ENCODE assay signal across 17 cellular contexts in genomic region chr7:43851796-43852195, GRCh38. TPM values are rescaled to one million over a fixed set of nuclear protein-coding genes. Genes with fewer than 3 reads are reported as not detected.
DNase-seq lines count a peak whose midpoint lies in the region; ATAC-seq, FAIRE-seq and TF ChIP-seq lines count a peak whose summit lies in the region.
"Had no signal": no experiment of that assay in that cellular context is flagged by ENCODE, and none has a peak within 500 bp of the region (broad histone marks: within the 10 kb centered on the region; RNA-seq: fewer than 3 reads in every experiment).

No MANE protein-coding gene starts in this region.

- 0% methylated on average over 2 of the region's 2 CpGs for WGBS in HepG2 (ENCODE audit: low lambda C conversion rate)
- WGBS in right lobe of liver (ENCODE audit: insufficient coverage, low coverage, low lambda C conversion rate, missing lambda C conversion rate): 79% methylated on average over 2 of the region's 2 CpGs
- 60 to 74% methylated on average over 2 of the region's 2 CpGs for WGBS in thyroid gland, 2 donors

- no peak overlapping the region for H3K9ac ChIP-seq in HepG2 (ENCODE audit: insufficient read depth, low read depth, low read length)
- H3K9ac ChIP-seq: BLaER1 treated with 17β-estradiol and CSF1 and Interleukin-3, amounts not matched to agents 10 nM and 100 nM; GM23248 had no signal

- TF ChIP-seq POLR2A in HepG2 (IDR thresholded peaks at IDR 0.05; ENCODE audit: insufficient read depth in 1 of 2, low read depth in 2 of 2, low read length in 2 of 2) (no peak), right lobe of liver (IDR thresholded peaks at IDR 0.05) (no peak), thyroid gland (IDR thresholded peaks at IDR 0.05) (no peak)

- no peaks in the 10 kb centered on the region for H3K79me2 ChIP-seq in HepG2 (ENCODE audit: insufficient read depth, low read length)

- no TSS peak for BruUV-seq in HepG2 (replicated peaks; lab: Mats Ljungman, UMichigan)

- H3K36me3 Mint-ChIP-seq in nephron progenitor cell (ENCODE audit: low read depth): no peaks in the 10 kb centered on the region

- H3K27me3 Mint-ChIP-seq in nephron progenitor cell (ENCODE audit: low read depth, poor library complexity): peaks cover 10% of the 10 kb centered on the region

- no peak overlapping the region for H3K4me3 Mint-ChIP-seq in nephron progenitor cell
- H3K4me3 Mint-ChIP-seq: B cell had no signal

- POLR2A ChIA-PET in HepG2 (lab: Yijun Ruan, JAX): no interaction called here

- no peak overlapping the region for H3K4me2 ChIP-seq in HepG2 (ENCODE audit: low read depth, low read length)
- H3K4me2 ChIP-seq: BLaER1 treated with 17β-estradiol and CSF1 and Interleukin-3, amounts not matched to agents 10 nM and 100 nM had no signal

- intact Hi-C loops in HepG2 (cut with micrococcal nuclease; ENCODE audit: unreplicated experiment) (no loop called here), right lobe of liver (cut with DNase I) (no loop called here), thyroid gland (cut with DNase I) (no loop called here)

- H3K9me3 ChIP-seq in HepG2 (ENCODE audit: low read length) (no peaks in the 10 kb centered on the region), right lobe of liver (no peaks in the 10 kb centered on the region), thyroid gland (no peaks in the 10 kb centered on the region)
- H3K9me3 ChIP-seq in effector memory CD4-positive, alpha-beta T cell (ENCODE audit: control insufficient read depth, low read length): no peaks in the 10 kb centered on the region
- H3K9me3 ChIP-seq: Caco-2 had no signal

- no peak overlapping the region for H2AFZ ChIP-seq in HepG2 (ENCODE audit: low read length)
- H2AFZ ChIP-seq: GM23248 had no signal

- H3K4me1 ChIP-seq in HepG2 (ENCODE audit: insufficient read depth, low read length): peaks cover 7% of the 10 kb centered on the region; the same call in 1 of the 2 replicates
- H3K4me1 ChIP-seq in right lobe of liver: no peaks in the 10 kb centered on the region
- H3K4me1 ChIP-seq in thyroid gland: no peaks in the 10 kb centered on the region
- no peaks in the 10 kb centered on the region for H3K4me1 ChIP-seq in effector memory CD4-positive, alpha-beta T cell (ENCODE audit: control insufficient read depth, insufficient read depth, low read length, poor library complexity, severe bottlenecking)
- H3K4me1 ChIP-seq: Caco-2, HAP-1 had no signal

- CTCF ChIA-PET in HepG2 (lab: Yijun Ruan, JAX; ENCODE audit: low intra/inter-chr PET ratio, low total read pairs): no interaction called here

- H3K27ac ChIP-seq in HepG2 (ENCODE audit: extremely low read length, insufficient read depth, low read length): no peak overlapping the region
- no peak overlapping the region for H3K27ac ChIP-seq in right lobe of liver
- no peak overlapping the region for H3K27ac ChIP-seq in thyroid gland
- H3K27ac ChIP-seq in effector memory CD4-positive, alpha-beta T cell (ENCODE audit: insufficient read depth, low read length, poor library complexity, severe bottlenecking): no peak overlapping the region
- H3K27ac ChIP-seq: BLaER1 treated with 17β-estradiol and CSF1 and Interleukin-3, amounts not matched to agents 10 nM and 100 nM; GM23248 had no signal

- in situ Hi-C loops in HepG2 (cut with HindIII; ENCODE audit: extremely low pct_ligation_motif_present, low pct_unique_long_range_greater_than_20kb): no loop called here

- no peaks in the 10 kb centered on the region; a peak in 1 of 5 replicates for H3K27me3 ChIP-seq in HepG2 (ENCODE audit: control insufficient read depth in 1 of 2, insufficient read depth in 2 of 2, low read length in 2 of 2)
- no peaks in the 10 kb centered on the region for H3K27me3 ChIP-seq in right lobe of liver
- H3K27me3 ChIP-seq in thyroid gland: no peaks in the 10 kb centered on the region
- no peaks in the 10 kb centered on the region for H3K27me3 ChIP-seq in effector memory CD4-positive, alpha-beta T cell (replicated peaks; ENCODE audit: control insufficient read depth, insufficient read depth, low read length, poor library complexity, severe bottlenecking)

- H3K36me3 ChIP-seq in HepG2 (replicated peaks in 1 of 2; ENCODE audit: control insufficient read depth in 1 of 2, insufficient read depth in 2 of 2, low read length in 2 of 2): no peaks in the 10 kb centered on the region; a peak in 1 of 5 replicates
- H3K36me3 ChIP-seq in right lobe of liver: no peaks in the 10 kb centered on the region
- no peaks in the 10 kb centered on the region for H3K36me3 ChIP-seq in thyroid gland
- no peaks in the 10 kb centered on the region for H3K36me3 ChIP-seq in effector memory CD4-positive, alpha-beta T cell (ENCODE audit: control insufficient read depth, insufficient read depth, low read length)
- H3K36me3 ChIP-seq: BLaER1 treated with 17β-estradiol and CSF1 and Interleukin-3, amounts not matched to agents 10 nM and 100 nM; HAP-1 had no signal

- H3K27ac Mint-ChIP-seq in nephron progenitor cell: no peak overlapping the region
- H3K27ac Mint-ChIP-seq: B cell had no signal

- H3K4me1 Mint-ChIP-seq in nephron progenitor cell: no peaks in the 10 kb centered on the region
- H3K4me1 Mint-ChIP-seq: B cell had no signal

- TF ChIP-seq CTCF in HepG2 (CRISPR knock-in tag; IDR thresholded peaks at IDR 0.05) (no peak), right lobe of liver (IDR thresholded peaks at IDR 0.05) (no peak), thyroid gland (IDR thresholded peaks at IDR 0.05) (no peak), nephron progenitor cell (IDR thresholded peaks at IDR 0.05) (no peak)

- no peaks in the 10 kb centered on the region for H4K20me1 ChIP-seq in HepG2 (ENCODE audit: insufficient read depth, low read length)
- H4K20me1 ChIP-seq: BLaER1 treated with 17β-estradiol and CSF1 and Interleukin-3, amounts not matched to agents 10 nM and 100 nM had no signal

- H3K4me3 ChIP-seq in HepG2 (replicated peaks in 1 of 3; ENCODE audit: insufficient read depth in 1 of 3, low read depth in 2 of 3, low read length in 3 of 3): no peak overlapping the region
- H3K4me3 ChIP-seq in right lobe of liver: no peak overlapping the region
- H3K4me3 ChIP-seq in thyroid gland (replicated peaks in 1 of 3): no peak overlapping the region
- H3K4me3 ChIP-seq in effector memory CD4-positive, alpha-beta T cell (ENCODE audit: insufficient read depth, low read depth, low read length, poor library complexity, severe bottlenecking): no peak overlapping the region
- H3K4me3 ChIP-seq: BLaER1 treated with 17β-estradiol and CSF1 and Interleukin-3, amounts not matched to agents 10 nM and 100 nM; GM23248; HAP-1 had no signal

- ATAC-seq in HepG2: peak; percentile 37; the same call in 2 of the 3 replicates
- ATAC-seq in right lobe of liver: no peak
- ATAC-seq in esophagus mucosa: peak; percentile 72
- no peak for ATAC-seq in HG03354 (IDR thresholded peaks at IDR 0.05; ENCODE audit: poor library complexity, severe bottlenecking, unreplicated experiment)

- no peak for TF ChIP-seq RAD21 in HepG2 (CRISPR knock-in tag; IDR thresholded peaks at IDR 0.05)

- no peak for DNase-seq in HepG2 (ENCODE audit: low spot score)
- no peak for DNase-seq in right lobe of liver
- peak; percentile 24 to 34 for DNase-seq in thyroid gland
- DNase-seq in nephron progenitor cell: no peak
- no peak for DNase-seq in effector memory CD4-positive, alpha-beta T cell
- DNase-seq: 8988T, Caco-2, GM23248 had no signal

- TF ChIP-seq EP300 in HepG2 (IDR thresholded peaks at IDR 0.05; ENCODE audit: low read depth in 2 of 2, low read length in 2 of 2) (no peak), HepG2 (CRISPR knock-in tag; IDR thresholded peaks at IDR 0.05; ENCODE audit: borderline replicate concordance) (no peak)

- no peak for FAIRE-seq in HepG2 (lab: Jason Lieb, UNC)
- FAIRE-seq: D721Med, G401.6, GM12891, HTR-8/SVneo had no signal

- no peaks in the 10 kb centered on the region for H3K9me3 Mint-ChIP-seq in nephron progenitor cell

RNA-seq across cellular contexts. Expression of gene MRPS24, which starts 17.5 kb away (rescaled TPM):
- 135 and 143 TPM in 2 replicates for total RNA-seq in HepG2 (2016; rRNA removed; fragmentation: Illumina TruSeq; extraction: Trizol)
- total RNA-seq in HepG2 (2016; cell fraction: cytosol; rRNA removed; fragmentation: Illumina TruSeq; extraction: Trizol; ENCODE audit: low read depth): 121 and 142 TPM in 2 replicates
- 140 and 157 TPM in 2 replicates for total RNA-seq in HepG2 (2016; cell fraction: insoluble cytoplasmic fraction; rRNA removed; fragmentation: Illumina TruSeq; extraction: Trizol)
- total RNA-seq in HepG2 (2016; cell fraction: membrane; rRNA removed; fragmentation: Illumina TruSeq; extraction: Trizol): 117 and 135 TPM in 2 replicates
- 60.4 and 60.7 TPM in 2 replicates for total RNA-seq in HepG2 (2016; cell fraction: nucleus; rRNA removed; fragmentation: Illumina TruSeq; extraction: Trizol)
- polyA plus RNA-seq in HepG2 (2011; rRNA removed): 153 and 162 TPM in 2 replicates
- 180 and 315 TPM in 2 replicates for polyA plus RNA-seq in HepG2 (2011; cell fraction: cytosol; rRNA removed)
- polyA plus RNA-seq in HepG2 (2011; cell fraction: nucleus; rRNA removed): 97.9 and 112 TPM in 2 replicates
- polyA plus RNA-seq in HepG2 (2012): 131 and 143 TPM in 2 replicates
- 161 and 177 TPM in 2 replicates for polyA plus RNA-seq in HepG2 (2016; cell fraction: cytosol; fragmentation: Illumina TruSeq; extraction: Trizol; ENCODE audit: low read depth)
- polyA plus RNA-seq in HepG2 (2016; cell fraction: insoluble cytoplasmic fraction; fragmentation: Illumina TruSeq; extraction: Trizol; ENCODE audit: low read depth): 160 and 176 TPM in 2 replicates
- polyA plus RNA-seq in HepG2 (2016; cell fraction: membrane; fragmentation: Illumina TruSeq; extraction: Trizol; ENCODE audit: low read depth): 136 TPM in 2 replicates
- 98.7 and 110 TPM in 2 replicates for polyA plus RNA-seq in HepG2 (2016; cell fraction: nucleus; fragmentation: Illumina TruSeq; extraction: Trizol; ENCODE audit: insufficient read depth, low read depth)
- polyA minus RNA-seq in HepG2 (2011; rRNA and poly(A)+ RNA removed; ENCODE audit: low replicate concordance): 157 and 159 TPM in 2 replicates
- 50.6 and 68.1 TPM in 2 replicates for polyA minus RNA-seq in HepG2 (2011; cell fraction: cytosol; rRNA and poly(A)+ RNA removed)
- polyA minus RNA-seq in HepG2 (2011; cell fraction: nucleus; rRNA and poly(A)+ RNA removed): 22.4 TPM in 2 replicates
- total RNA-seq in right lobe of liver: 10 to 100 TPM; 45.2 to 83.4 (median 66.7) TPM
- total RNA-seq in esophagus mucosa: 123 TPM
- 100 to 1,000 TPM in 1 of 4 donors, 10 to 100 TPM in 3; 52.2 to 110 (median 88.7) TPM for total RNA-seq in thyroid gland

RNA-seq across cellular contexts. Expression of gene URGCP, which starts 54.6 kb away (rescaled TPM):
- total RNA-seq in HepG2 (2016; rRNA removed; fragmentation: Illumina TruSeq; extraction: Trizol) (20.8 and 22.3 TPM in 2 replicates), right lobe of liver (10 to 100 TPM; 13.7 to 32.2 (median 25.2) TPM), esophagus mucosa (20.6 TPM), thyroid gland (10 to 100 TPM; 33.2 to 51.6 (median 41.0) TPM)
- total RNA-seq in HepG2 (2016; cell fraction: cytosol; rRNA removed; fragmentation: Illumina TruSeq; extraction: Trizol; ENCODE audit: low read depth): 3.9 and 5.6 TPM in 2 replicates
- total RNA-seq in HepG2 (2016; cell fraction: insoluble cytoplasmic fraction; rRNA removed; fragmentation: Illumina TruSeq; extraction: Trizol): 19.9 and 24.0 TPM in 2 replicates
- total RNA-seq in HepG2 (2016; cell fraction: membrane; rRNA removed; fragmentation: Illumina TruSeq; extraction: Trizol): 5.5 and 7.7 TPM in 2 replicates
- total RNA-seq in HepG2 (2016; cell fraction: nucleus; rRNA removed; fragmentation: Illumina TruSeq; extraction: Trizol): 12.6 and 14.4 TPM in 2 replicates
- 25.8 and 29.7 TPM in 2 replicates for polyA plus RNA-seq in HepG2 (2011; rRNA removed)
- polyA plus RNA-seq in HepG2 (2011; cell fraction: cytosol; rRNA removed): 14.7 and 17.8 TPM in 2 replicates
- 19.4 and 22.1 TPM in 2 replicates for polyA plus RNA-seq in HepG2 (2011; cell fraction: nucleus; rRNA removed)
- 13.7 and 15.6 TPM in 2 replicates for polyA plus RNA-seq in HepG2 (2012)
- 4.0 and 4.5 TPM in 2 replicates for polyA plus RNA-seq in HepG2 (2016; cell fraction: cytosol; fragmentation: Illumina TruSeq; extraction: Trizol; ENCODE audit: low read depth)
- 14.1 and 16.1 TPM in 2 replicates for polyA plus RNA-seq in HepG2 (2016; cell fraction: insoluble cytoplasmic fraction; fragmentation: Illumina TruSeq; extraction: Trizol; ENCODE audit: low read depth)
- 3.7 and 3.8 TPM in 2 replicates for polyA plus RNA-seq in HepG2 (2016; cell fraction: membrane; fragmentation: Illumina TruSeq; extraction: Trizol; ENCODE audit: low read depth)
- 29.6 and 30.0 TPM in 2 replicates for polyA plus RNA-seq in HepG2 (2016; cell fraction: nucleus; fragmentation: Illumina TruSeq; extraction: Trizol; ENCODE audit: insufficient read depth, low read depth)
- 30.5 and 51.3 TPM in 2 replicates for polyA minus RNA-seq in HepG2 (2011; rRNA and poly(A)+ RNA removed; ENCODE audit: low replicate concordance)
- polyA minus RNA-seq in HepG2 (2011; cell fraction: cytosol; rRNA and poly(A)+ RNA removed): 14.4 and 19.8 TPM in 2 replicates
- 16.4 and 18.4 TPM in 2 replicates for polyA minus RNA-seq in HepG2 (2011; cell fraction: nucleus; rRNA and poly(A)+ RNA removed)

Comparison
In these comparisons a context has a peak if more than half of its experiments do, and no peak if none do; other contexts are left out.
1. ATAC-seq: peak in HepG2 (single experiment) and esophagus mucosa (single experiment); none in right lobe of liver (0 of 4) and HG03354 (single experiment).
2. DNase-seq: peak in thyroid gland (2 of 2); none in HepG2 (single experiment), right lobe of liver (0 of 3), nephron progenitor cell (single experiment) and effector memory CD4-positive, alpha-beta T cell (0 of 3).